Comparison of ENCODE assay signal across 10 cellular contexts in the genomic region with DNA sequence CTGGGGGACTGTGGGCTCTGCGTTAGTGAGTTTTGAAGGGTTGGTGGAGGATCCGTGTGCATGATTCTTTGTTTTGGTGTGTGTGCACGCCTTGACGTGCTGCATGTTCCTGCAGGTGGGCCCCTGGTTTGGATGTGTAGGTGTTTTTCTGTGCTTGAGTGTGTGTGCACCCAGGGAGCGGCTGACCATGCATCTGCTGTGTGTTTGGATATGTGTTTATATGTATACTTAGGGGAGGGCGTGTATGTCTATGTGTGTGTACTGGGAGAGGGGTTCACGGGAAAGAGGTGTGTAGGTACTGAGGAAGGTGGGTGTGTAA. TPM values are rescaled to one million over a fixed set of nuclear protein-coding genes. Genes with fewer than 3 reads are reported as not detected.
DNase-seq lines count a peak whose midpoint lies in the region; ATAC-seq and TF ChIP-seq lines count a peak whose summit lies in the region.
"Had no signal": no experiment of that assay in that cellular context is flagged by ENCODE, and none has a peak within 500 bp of the region (broad histone marks: within the 10 kb centered on the region; RNA-seq: fewer than 3 reads in every experiment).

No MANE protein-coding gene starts in this region.

- peaks cover 10% of the 10 kb centered on the region for H3K27me3 Mint-ChIP-seq in endothelial cell (ENCODE audit: unreplicated experiment)

- H3K36me3 ChIP-seq in BLaER1 treated with 17β-estradiol and CSF1 and Interleukin-3, amounts not matched to agents 10 nM and 100 nM = no peaks in the 10 kb centered on the region
- peaks cover 0 to 41% of the 10 kb centered on the region in 2 donors for H3K36me3 ChIP-seq in neuronal stem cell (replicated peaks in 1 of 2; ENCODE audit: control insufficient read depth in 2 of 2, insufficient read depth in 2 of 2, low read length in 2 of 2)

- peak overlapping the region; percentile 94 for H3K18ac ChIP-seq in neuronal stem cell (ENCODE audit: low read length)

- no peak overlapping the region for H4K8ac ChIP-seq in neuronal stem cell (ENCODE audit: low read depth, low read length)

- H3K4me2 ChIP-seq in BLaER1 treated with 17β-estradiol and CSF1 and Interleukin-3, amounts not matched to agents 10 nM and 100 nM = peak overlapping the region; percentile 77 to 94 (median 90)
- peak overlapping the region; percentile 84 for H3K4me2 ChIP-seq in neuronal stem cell (ENCODE audit: insufficient read depth, low read length, poor library complexity, severe bottlenecking)

- peak overlapping the region; percentile 85 to 91 (median 89); a peak in 20 of 22 replicates for H3K9ac ChIP-seq in BLaER1 treated with 17β-estradiol and CSF1 and Interleukin-3, amounts not matched to agents 10 nM and 100 nM
- peak overlapping the region; percentile 92 for H3K9ac ChIP-seq in neuronal stem cell (ENCODE audit: low read depth, low read length, poor library complexity)

- no peak for TF ChIP-seq CTCF in endothelial cell (IDR thresholded peaks at IDR 0.05; ENCODE audit: unreplicated experiment)

- no peak overlapping the region for H2AFZ ChIP-seq in neuronal stem cell (ENCODE audit: low read length)

- H3K27ac Mint-ChIP-seq in endothelial cell (ENCODE audit: unreplicated experiment) = peak overlapping the region; percentile 87

- no peak overlapping the region for H2BK12ac ChIP-seq in neuronal stem cell (ENCODE audit: low read length)

- H3K27ac ChIP-seq in BLaER1 treated with 17β-estradiol and CSF1 and Interleukin-3, amounts not matched to agents 10 nM and 100 nM = peak overlapping the region in 6 of 11 experiments; percentile 82 to 90 (median 86); a peak in 9 of 22 replicates
- peak overlapping the region; percentile 65 for H3K27ac ChIP-seq in neuronal stem cell (replicated peaks; ENCODE audit: low read length)

- peak overlapping the region; percentile 95 for H3K4me3 Mint-ChIP-seq in endothelial cell (ENCODE audit: unreplicated experiment)

- no peak overlapping the region for H2BK5ac ChIP-seq in neuronal stem cell (ENCODE audit: low read length)

- peak overlapping the region; percentile 71 to 91 (median 86) for H3K4me3 ChIP-seq in BLaER1 treated with 17β-estradiol and CSF1 and Interleukin-3, amounts not matched to agents 10 nM and 100 nM
- H3K4me3 ChIP-seq in neuronal stem cell (ENCODE audit: low read length in 2 of 2) = peak overlapping the region; percentile 86 to 88

- peaks cover 2% of the 10 kb centered on the region for H3K79me1 ChIP-seq in neuronal stem cell (ENCODE audit: low read depth, low read length)

- peaks cover 21% of the 10 kb centered on the region for H3K36me3 Mint-ChIP-seq in endothelial cell (ENCODE audit: low read depth, unreplicated experiment)

- no peaks in the 10 kb centered on the region for H3K9me3 ChIP-seq in BLaER1 treated with 17β-estradiol and CSF1 and Interleukin-3, amounts not matched to agents 10 nM and 100 nM (replicated peaks in 1 of 11)
- no peaks in the 10 kb centered on the region for H3K9me3 ChIP-seq in neuronal stem cell (replicated peaks in 1 of 2; ENCODE audit: control insufficient read depth in 2 of 2, insufficient read depth in 1 of 2, low read depth in 1 of 2, low read length in 2 of 2)

- H3K27me3 ChIP-seq in BLaER1 treated with 17β-estradiol and CSF1 and Interleukin-3, amounts not matched to agents 10 nM and 100 nM = no peaks in the 10 kb centered on the region
- H3K27me3 ChIP-seq in neuronal stem cell (ENCODE audit: control insufficient read depth in 3 of 3, insufficient read depth in 3 of 3, low read depth in 1 of 3, low read length in 3 of 3) = no peaks in the 10 kb centered on the region

- H3K4me1 Mint-ChIP-seq in endothelial cell (ENCODE audit: unreplicated experiment) = peaks cover 68% of the 10 kb centered on the region

- H2BK15ac ChIP-seq in neuronal stem cell (ENCODE audit: low read length) = peak overlapping the region; percentile 7

- no peak for ATAC-seq in GM21619 (IDR thresholded peaks at IDR 0.05; ENCODE audit: unreplicated experiment)
- ATAC-seq in GM19452 (IDR thresholded peaks at IDR 0.05; ENCODE audit: unreplicated experiment) = no peak

- no peak overlapping the region for H3K14ac ChIP-seq in neuronal stem cell (ENCODE audit: low read length)

- H2AK5ac ChIP-seq in neuronal stem cell (ENCODE audit: low read depth, low read length) = peak overlapping the region; percentile 29

- H3K4ac ChIP-seq in neuronal stem cell (ENCODE audit: low read length) = no peak overlapping the region

- H3K4me1 ChIP-seq in BLaER1 treated with 17β-estradiol and CSF1 and Interleukin-3, amounts not matched to agents 10 nM and 100 nM = peaks cover 43 to 58% (median 54%) of the 10 kb centered on the region in 10 experiments
- H3K4me1 ChIP-seq in neuronal stem cell (ENCODE audit: control insufficient read depth in 2 of 2, insufficient read depth in 1 of 2, low read depth in 1 of 2, low read length in 2 of 2) = peaks cover 44 to 52% of the 10 kb centered on the region in 2 donors

- H4K20me1 ChIP-seq in BLaER1 treated with 17β-estradiol and CSF1 and Interleukin-3, amounts not matched to agents 10 nM and 100 nM = no peaks in the 10 kb centered on the region

- no peak overlapping the region for H4K91ac ChIP-seq in neuronal stem cell (ENCODE audit: low read depth, low read length, poor library complexity)

- no CpG with 5 or more reads among the region's 7 CpGs for WGBS in neuronal stem cell (ENCODE audit: extremely low coverage in 2 of 2, insufficient read length in 2 of 2, insufficient replicate concordance in 1 of 2), 2 donors

- peak; percentile 53 for DNase-seq in NCI-H69 (lab: John Stamatoyannopoulos, UW)
- no peak for DNase-seq in endothelial cell (ENCODE audit: low spot score)
- DNase-seq in neuronal stem cell (ENCODE audit: low spot score) = no peak
- no peak for DNase-seq in NCI-H2107 treated with DMSO at 0.1 percent for 48 hours (lab: John Stamatoyannopoulos, UW; ENCODE audit: unreplicated experiment)
- no peak for DNase-seq in NCI-H1436 (lab: John Stamatoyannopoulos, UW)
- DNase-seq: HCEC 1CT, NCI-H1694 had no signal

- H3K9me3 Mint-ChIP-seq in endothelial cell (ENCODE audit: unreplicated experiment) = no peaks in the 10 kb centered on the region

- H2BK120ac ChIP-seq in neuronal stem cell (ENCODE audit: low read depth, low read length) = peak overlapping the region; percentile 62

- peak overlapping the region; percentile 31 for H3K23ac ChIP-seq in neuronal stem cell (ENCODE audit: low read depth, low read length, poor library complexity)

RNA-seq across cellular contexts. Expression of a gene that starts 1.1 kb away (rescaled TPM):
- 79.8 TPM for total RNA-seq in endothelial cell (ENCODE audit: unreplicated experiment)
- 72.6 TPM for polyA plus RNA-seq in neuronal stem cell (2013, experiment 1 of 2)
- 74.1 TPM for polyA plus RNA-seq in neuronal stem cell (2013, experiment 2 of 2)

RNA-seq across cellular contexts. Expression of a gene that starts 34.6 kb away (rescaled TPM):
- total RNA-seq in endothelial cell (ENCODE audit: unreplicated experiment) = 1.2 TPM
- polyA plus RNA-seq in neuronal stem cell (2013, experiment 1 of 2) = 1.0 TPM
- 1.3 TPM for polyA plus RNA-seq in neuronal stem cell (2013, experiment 2 of 2)

RNA-seq across cellular contexts. Expression of a gene that starts 58.3 kb away (rescaled TPM):
- 115 TPM for total RNA-seq in endothelial cell (ENCODE audit: unreplicated experiment)
- 65.2 TPM for polyA plus RNA-seq in neuronal stem cell (2013, experiment 1 of 2)
- 67.6 TPM for polyA plus RNA-seq in neuronal stem cell (2013, experiment 2 of 2)

RNA-seq across cellular contexts. Expression of a gene that starts 58.4 kb away (rescaled TPM):
- 178 TPM for total RNA-seq in endothelial cell (ENCODE audit: unreplicated experiment)
- polyA plus RNA-seq in neuronal stem cell (2013, experiment 1 of 2) = 58.9 TPM
- 60.0 TPM for polyA plus RNA-seq in neuronal stem cell (2013, experiment 2 of 2)
